ENCODE assay signal across 11 cellular contexts in genomic region chr5:134092875-134093274, GRCh38. TPM values are rescaled to one million over a fixed set of nuclear protein-coding genes. Genes with fewer than 3 reads are reported as not detected.
DNase-seq lines count a peak whose midpoint lies in the region; ATAC-seq and TF ChIP-seq lines count a peak whose summit lies in the region.
"Had no signal": no experiment of that assay in that cellular context is flagged by ENCODE, and none has a peak within 500 bp of the region (broad histone marks: within the 10 kb centered on the region; RNA-seq: fewer than 3 reads in every experiment).

No MANE protein-coding gene starts in this region.

- peak; percentile 27 for DNase-seq in stimulated activated CD4-positive, alpha-beta T cell treated with anti-CD3 and anti-CD28 coated beads, Interleukin-1b, Interleukin-23, amount 100 ng/mL, for 48 hours
- no peak for DNase-seq in stimulated activated CD4-positive, alpha-beta T cell treated with anti-CD3 and anti-CD28 coated beads, Interleukin-4, amount 100 ng/mL, for 4 hours
- DNase-seq in RPMI7951 (ENCODE audit: low read depth) (peak; percentile 33), fibroblast of the aortic adventitia (ENCODE audit: low read depth) (peak; percentile 32), GM19240 (ENCODE audit: insufficient read length, low spot score) (no peak), T-helper 2 cell (no peak), hippocampal formation (lab: John Stamatoyannopoulos, UW) (no peak)
- DNase-seq: activated T-cell treated with anti-CD3 and anti-CD28 coated beads, Interleukin-2, amount 50 U/mL, for 24 hours had no signal

- ATAC-seq in HG02970 (IDR thresholded peaks at IDR 0.05; ENCODE audit: low FRiP score, unreplicated experiment): no peak

- no peak overlapping the region for H3K4me3 ChIP-seq in fibroblast of the aortic adventitia (ENCODE audit: low read depth, low read length)
- H3K4me3 ChIP-seq: coronary artery, right atrium auricular region had no signal

- TF ChIP-seq CTCF in fibroblast of the aortic adventitia (IDR thresholded peaks at IDR 0.05; ENCODE audit: insufficient read depth, low read length): no peak

RNA-seq across cellular contexts. Expression of gene TCF7, which starts 21.6 kb away (rescaled TPM):
- 9.1 and 12.3 TPM in 2 replicates for total RNA-seq in RPMI7951 (2014; rRNA removed; shearing (Covaris generic))
- total RNA-seq in fibroblast of the aortic adventitia (ENCODE audit: low replicate concordance): 1.1 and 16.8 TPM in 2 replicates

Comparison
In these comparisons a context has a peak if more than half of its experiments do, and no peak if none do; other contexts are left out.
1. DNase-seq: peak in stimulated activated CD4-positive, alpha-beta T cell treated with anti-CD3 and anti-CD28 coated beads, Interleukin-1b, Interleukin-23, amount 100 ng/mL, for 48 hours (single experiment), RPMI7951 (single experiment) and fibroblast of the aortic adventitia (single experiment); none in stimulated activated CD4-positive, alpha-beta T cell treated with anti-CD3 and anti-CD28 coated beads, Interleukin-4, amount 100 ng/mL, for 4 hours (0 of 2), GM19240 (single experiment), T-helper 2 cell (0 of 5) and hippocampal formation (0 of 2).